In genomic region chr3:33077976-33078375, GRCh38 we compare ENCODE assay signal across 20 cellular contexts. TPM values are rescaled to one million over a fixed set of nuclear protein-coding genes. Genes with fewer than 3 reads are reported as not detected.
DNase-seq lines count a peak whose midpoint lies in the region; ATAC-seq lines count a peak whose summit lies in the region.
"Had no signal": no experiment of that assay in that cellular context is flagged by ENCODE, and none has a peak within 500 bp of the region (broad histone marks: within the 10 kb centered on the region; RNA-seq: fewer than 3 reads in every experiment).

No MANE protein-coding gene starts in this region.

- H3K4me1 Mint-ChIP-seq in activated T-helper 17 cell treated with anti-CD3 and anti-CD28 coated beads, Interleukin-2, amount 50 U/mL, for 72 hours: peaks cover 47% of the 10 kb centered on the region
- H3K4me1 Mint-ChIP-seq in stimulated activated memory B cell treated with anti-CD40 and anti-IgM and Interleukin-4, amounts not matched to agents 10 μg/mL and 1 μg/mL and 100 μg/mL, for 72 hours: peaks cover 44% of the 10 kb centered on the region

- peak overlapping the region; percentile 66 for H3K27ac Mint-ChIP-seq in activated T-helper 17 cell treated with anti-CD3 and anti-CD28 coated beads, Interleukin-2, amount 50 U/mL, for 72 hours
- peak overlapping the region; percentile 31 for H3K27ac Mint-ChIP-seq in stimulated activated memory B cell treated with anti-CD40 and anti-IgM and Interleukin-4, amounts not matched to agents 10 μg/mL and 1 μg/mL and 100 μg/mL, for 72 hours
- H3K27ac Mint-ChIP-seq: CD4-positive, alpha-beta T cell had no signal

- peaks cover 37% of the 10 kb centered on the region for H3K36me3 Mint-ChIP-seq in activated T-helper 17 cell treated with anti-CD3 and anti-CD28 coated beads, Interleukin-2, amount 50 U/mL, for 72 hours (ENCODE audit: low read depth)
- H3K36me3 Mint-ChIP-seq in stimulated activated memory B cell treated with anti-CD40 and anti-IgM and Interleukin-4, amounts not matched to agents 10 μg/mL and 1 μg/mL and 100 μg/mL, for 72 hours: peaks cover 29% of the 10 kb centered on the region

- ATAC-seq in activated T-helper 17 cell treated with anti-CD3 and anti-CD28 coated beads, Interleukin-2, amount 50 U/mL, for 72 hours (replicated peaks): no peak
- no peak for ATAC-seq in stimulated activated memory B cell treated with anti-CD40 and anti-IgM and Interleukin-4, amounts not matched to agents 10 μg/mL and 1 μg/mL and 100 μg/mL, for 72 hours
- ATAC-seq: A549; CD8-positive, alpha-beta T cell; GM12878 had no signal

- no peak overlapping the region for H3K4me3 Mint-ChIP-seq in activated T-helper 17 cell treated with anti-CD3 and anti-CD28 coated beads, Interleukin-2, amount 50 U/mL, for 72 hours
- H3K4me3 Mint-ChIP-seq in stimulated activated memory B cell treated with anti-CD40 and anti-IgM and Interleukin-4, amounts not matched to agents 10 μg/mL and 1 μg/mL and 100 μg/mL, for 72 hours: no peak overlapping the region
- H3K4me3 Mint-ChIP-seq: B cell; CD4-positive, alpha-beta T cell; CD8-positive, alpha-beta T cell had no signal

- H3K27me3 Mint-ChIP-seq in activated T-helper 17 cell treated with anti-CD3 and anti-CD28 coated beads, Interleukin-2, amount 50 U/mL, for 72 hours: no peaks in the 10 kb centered on the region
- H3K27me3 Mint-ChIP-seq in stimulated activated memory B cell treated with anti-CD40 and anti-IgM and Interleukin-4, amounts not matched to agents 10 μg/mL and 1 μg/mL and 100 μg/mL, for 72 hours: no peaks in the 10 kb centered on the region
- H3K27me3 Mint-ChIP-seq: B cell; CD4-positive, alpha-beta T cell had no signal

- peak; percentile 11 for DNase-seq in islet precursor cell
- DNase-seq in HT-29 (ENCODE audit: low spot score): no peak
- no peak for DNase-seq in iPS-NIHi7 (ENCODE audit: extremely low spot score)
- DNase-seq: AML-193; Caco-2; Calu3; CD4-positive, alpha-beta T cell; CD8-positive, alpha-beta T cell; DMS 273 treated with DMSO at 0.1 percent for 48 hours; DMS153; DMS53; DMS79; DND-41; EL; GDM1 had no signal

- no peaks in the 10 kb centered on the region for H3K9me3 Mint-ChIP-seq in activated T-helper 17 cell treated with anti-CD3 and anti-CD28 coated beads, Interleukin-2, amount 50 U/mL, for 72 hours
- no peaks in the 10 kb centered on the region for H3K9me3 Mint-ChIP-seq in stimulated activated memory B cell treated with anti-CD40 and anti-IgM and Interleukin-4, amounts not matched to agents 10 μg/mL and 1 μg/mL and 100 μg/mL, for 72 hours
- H3K9me3 Mint-ChIP-seq: CD4-positive, alpha-beta T cell; CD8-positive, alpha-beta T cell had no signal

RNA-seq across cellular contexts. Expression of gene GLB1, which starts 19.0 kb away (rescaled TPM):
- 100 to 1,000 TPM in 1 of 2 donors, 10 to 100 TPM in 1; 54.5 to 121 TPM for total RNA-seq in activated T-helper 17 cell treated with anti-CD3 and anti-CD28 coated beads, Interleukin-2, amount 50 U/mL, for 72 hours
- total RNA-seq in HT-29 (2014; rRNA removed; shearing (Covaris generic)): 30.0 and 31.1 TPM in 2 replicates

RNA-seq across cellular contexts. Expression of gene TMPPE, which starts 19.0 kb away (rescaled TPM):
- total RNA-seq in activated T-helper 17 cell treated with anti-CD3 and anti-CD28 coated beads, Interleukin-2, amount 50 U/mL, for 72 hours: 10 to 100 TPM in 1 of 2 donors, 1 to 10 TPM in 1; 8.8 to 12.7 TPM
- total RNA-seq in HT-29 (2014; rRNA removed; shearing (Covaris generic)): 3.1 and 3.8 TPM in 2 replicates

RNA-seq across cellular contexts. Expression of gene CRTAP, which starts 35.8 kb away (rescaled TPM):
- total RNA-seq in activated T-helper 17 cell treated with anti-CD3 and anti-CD28 coated beads, Interleukin-2, amount 50 U/mL, for 72 hours: 10 to 100 TPM; 38.2 to 60.7 TPM
- total RNA-seq in HT-29 (2014; rRNA removed; shearing (Covaris generic)): 24.4 and 36.0 TPM in 2 replicates
